Comparison of ENCODE assay signal across 1 cellular context in genomic region chr2:239792649-239793010, GRCh38.
TF ChIP-seq lines count a peak whose summit lies in the region.

No MANE protein-coding gene starts in this region.

TF ChIP-seq in HepG2, 621 proteins besides CTCF, POLR2A, EP300 and RAD21 (continued from another document):
- no peak for TF ChIP-seq KLF9 (CRISPR knock-in tag; IDR thresholded peaks at IDR 0.05; ENCODE audit: low read depth)
- no peak for TF ChIP-seq HCFC1 (IDR thresholded peaks at IDR 0.05; ENCODE audit: low read depth, low read length)
- TF ChIP-seq ZBTB38 (CRISPR knock-in tag; IDR thresholded peaks at IDR 0.05) = no peak
- no peak for TF ChIP-seq KDM1A (CRISPR knock-in tag; IDR thresholded peaks at IDR 0.05)
- no peak for TF ChIP-seq ZNF713 (CRISPR knock-in tag; IDR thresholded peaks at IDR 0.05)
- TF ChIP-seq BRF2 (CRISPR knock-in tag; IDR thresholded peaks at IDR 0.05) = no peak
- no peak for TF ChIP-seq SOX5 (CRISPR knock-in tag; IDR thresholded peaks at IDR 0.05; ENCODE audit: borderline replicate concordance)
